ENCODE assay signal across 17 cellular contexts in the genomic region with DNA sequence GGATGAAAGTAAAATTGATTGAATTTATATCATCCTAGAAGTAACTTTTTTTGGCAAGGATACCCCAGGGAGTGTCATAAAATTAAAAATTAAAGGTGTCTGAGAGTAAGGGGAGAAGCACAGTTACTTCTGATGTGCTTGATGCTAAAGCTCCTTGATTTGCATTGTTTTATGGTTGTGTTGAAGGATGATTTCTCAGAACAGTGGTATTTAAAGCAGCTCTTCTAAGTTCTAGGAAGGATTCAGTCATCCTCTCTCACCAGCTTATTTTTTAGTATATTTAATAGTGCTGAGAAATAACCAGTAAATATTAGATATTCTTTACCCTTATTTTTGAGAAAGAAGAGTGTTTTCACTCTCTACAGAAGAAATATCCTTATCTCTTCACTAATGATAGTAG.
DNase-seq lines count a peak whose midpoint lies in the region; ATAC-seq and TF ChIP-seq lines count a peak whose summit lies in the region.
"Had no signal": no experiment of that assay in that cellular context is flagged by ENCODE, and none has a peak within 500 bp of the region (broad histone marks: within the 10 kb centered on the region; RNA-seq: fewer than 3 reads in every experiment).

No MANE protein-coding gene starts in this region.

- no peaks in the 10 kb centered on the region for H3K27me3 Mint-ChIP-seq in activated CD8-positive, alpha-beta T cell treated with anti-CD3 and anti-CD28 coated beads for 36 hours
- no peaks in the 10 kb centered on the region for H3K27me3 Mint-ChIP-seq in activated CD8-positive, alpha-beta T cell treated with anti-CD3 and anti-CD28 coated beads, Interleukin-2, amount 10 ng/mL, durations not matched to agents 7 days and 5 days (ENCODE audit: low read depth)
- H3K27me3 Mint-ChIP-seq: B cell; CD4-positive, alpha-beta T cell had no signal

- H3K4me1 ChIP-seq in adipocyte (ENCODE audit: control insufficient read depth, insufficient read depth, low read length) (peaks cover 23% of the 10 kb centered on the region), psoas muscle (peaks cover 41% of the 10 kb centered on the region)
- H3K4me1 ChIP-seq: A549, Caco-2 had no signal

- intact Hi-C loops in activated CD8-positive, alpha-beta T cell treated with anti-CD3 and anti-CD28 coated beads for 36 hours (cut with micrococcal nuclease): no loop called here
- intact Hi-C loops in psoas muscle (cut with DNase I): loop anchor here (5.0 to 10.0 kb wide), 3 partner anchors 93 to 608 kb away; a partner anchor contains a TSS

- no peak for TF ChIP-seq CTCF in activated CD8-positive, alpha-beta T cell treated with anti-CD3 and anti-CD28 coated beads for 36 hours (IDR thresholded peaks at IDR 0.05)
- TF ChIP-seq CTCF in psoas muscle (IDR thresholded peaks at IDR 0.05): no peak

- H3K27ac Mint-ChIP-seq in activated CD8-positive, alpha-beta T cell treated with anti-CD3 and anti-CD28 coated beads for 36 hours: peak overlapping the region; percentile 27
- no peak overlapping the region for H3K27ac Mint-ChIP-seq in activated CD8-positive, alpha-beta T cell treated with anti-CD3 and anti-CD28 coated beads, Interleukin-2, amount 10 ng/mL, durations not matched to agents 7 days and 5 days
- H3K27ac Mint-ChIP-seq: B cell; CD4-positive, alpha-beta T cell; CD8-positive, alpha-beta T cell had no signal

- H3K27ac ChIP-seq in psoas muscle: peak overlapping the region; percentile 93
- H3K27ac ChIP-seq: 22Rv1; A549; BLaER1 treated with 17β-estradiol and CSF1 and Interleukin-3, amounts not matched to agents 10 nM and 100 nM; C4-2B had no signal

- CTCF ChIA-PET in activated CD8-positive, alpha-beta T cell treated with anti-CD3 and anti-CD28 coated beads for 36 hours (lab: Charles Lee): interaction anchor here (1.0 kb wide), 1 partner anchor 309 kb away, joined by 4 read pairs; no protein-coding TSS in a partner anchor
- CTCF ChIA-PET in activated CD8-positive, alpha-beta T cell treated with anti-CD3 and anti-CD28 coated beads, Interleukin-2, amount 10 ng/mL, durations not matched to agents 7 days and 5 days (lab: Charles Lee): interaction anchor here (1.0 kb wide), 1 partner anchor 30 kb away, joined by 3 read pairs; no protein-coding TSS in a partner anchor

- no peak for DNase-seq in activated CD8-positive, alpha-beta T cell treated with anti-CD3 and anti-CD28 coated beads for 36 hours
- no peak for DNase-seq in activated CD8-positive, alpha-beta T cell treated with anti-CD3 and anti-CD28 coated beads, Interleukin-2, amount 10 ng/mL, durations not matched to agents 7 days and 5 days
- peak; percentile 14 for DNase-seq in adipocyte (ENCODE audit: low read depth)
- DNase-seq in psoas muscle: no peak
- no peak for DNase-seq in NCI-H2107 treated with DMSO at 0.1 percent for 48 hours (lab: John Stamatoyannopoulos, UW; ENCODE audit: unreplicated experiment)
- DNase-seq: AML-193; Caco-2; Calu3; CD4-positive, alpha-beta T cell; CD8-positive, alpha-beta T cell; DMS79 treated with DMSO at 0.1 percent for 48 hours; GF-D8 had no signal

- no peak overlapping the region for H3K4me3 Mint-ChIP-seq in activated CD8-positive, alpha-beta T cell treated with anti-CD3 and anti-CD28 coated beads for 36 hours
- no peak overlapping the region for H3K4me3 Mint-ChIP-seq in activated CD8-positive, alpha-beta T cell treated with anti-CD3 and anti-CD28 coated beads, Interleukin-2, amount 10 ng/mL, durations not matched to agents 7 days and 5 days
- H3K4me3 Mint-ChIP-seq: B cell; CD4-positive, alpha-beta T cell; CD8-positive, alpha-beta T cell had no signal

- POLR2A ChIA-PET in activated CD8-positive, alpha-beta T cell treated with anti-CD3 and anti-CD28 coated beads for 36 hours (lab: Charles Lee): no interaction called here
- POLR2A ChIA-PET in activated CD8-positive, alpha-beta T cell treated with anti-CD3 and anti-CD28 coated beads, Interleukin-2, amount 10 ng/mL, durations not matched to agents 7 days and 5 days (lab: Charles Lee): interaction anchor here (0.6 to 1.1 kb wide), 3 partner anchors 44 to 606 kb away, joined by 3 to 4 read pairs (median 4); a partner anchor contains a TSS

- H3K9me3 ChIP-seq in adipocyte (ENCODE audit: control insufficient read depth, low read length) (no peaks in the 10 kb centered on the region), psoas muscle (no peaks in the 10 kb centered on the region)
- H3K9me3 ChIP-seq: A549, Caco-2 had no signal

- H3K9me3 Mint-ChIP-seq in activated CD8-positive, alpha-beta T cell treated with anti-CD3 and anti-CD28 coated beads for 36 hours: no peaks in the 10 kb centered on the region
- peaks cover 16% of the 10 kb centered on the region for H3K9me3 Mint-ChIP-seq in activated CD8-positive, alpha-beta T cell treated with anti-CD3 and anti-CD28 coated beads, Interleukin-2, amount 10 ng/mL, durations not matched to agents 7 days and 5 days (ENCODE audit: insufficient read depth)
- H3K9me3 Mint-ChIP-seq: CD4-positive, alpha-beta T cell; CD8-positive, alpha-beta T cell had no signal

- no peak overlapping the region for H3K9ac ChIP-seq in adipocyte (ENCODE audit: low read length)
- H3K9ac ChIP-seq: BLaER1 treated with 17β-estradiol and CSF1 and Interleukin-3, amounts not matched to agents 10 nM and 100 nM had no signal

- H3K4me3 ChIP-seq in adipocyte (ENCODE audit: low read length) (no peak overlapping the region), psoas muscle (no peak overlapping the region)
- H3K4me3 ChIP-seq: A549; BLaER1 treated with 17β-estradiol and CSF1 and Interleukin-3, amounts not matched to agents 10 nM and 100 nM had no signal

- peaks cover 2% of the 10 kb centered on the region for H3K36me3 Mint-ChIP-seq in activated CD8-positive, alpha-beta T cell treated with anti-CD3 and anti-CD28 coated beads for 36 hours (ENCODE audit: low read depth)
- H3K36me3 Mint-ChIP-seq in activated CD8-positive, alpha-beta T cell treated with anti-CD3 and anti-CD28 coated beads, Interleukin-2, amount 10 ng/mL, durations not matched to agents 7 days and 5 days (ENCODE audit: low read depth): peaks cover 7% of the 10 kb centered on the region

- no peaks in the 10 kb centered on the region for H3K27me3 ChIP-seq in adipocyte (replicated peaks; ENCODE audit: control insufficient read depth, insufficient read depth, low read length)
- H3K27me3 ChIP-seq in psoas muscle (ENCODE audit: insufficient read depth in 3 of 3, low read length in 2 of 3): no peaks in the 10 kb centered on the region
- H3K27me3 ChIP-seq: BLaER1 treated with 17β-estradiol and CSF1 and Interleukin-3, amounts not matched to agents 10 nM and 100 nM had no signal

- H3K4me1 Mint-ChIP-seq in activated CD8-positive, alpha-beta T cell treated with anti-CD3 and anti-CD28 coated beads for 36 hours (ENCODE audit: low read depth): peaks cover 27% of the 10 kb centered on the region
- peaks cover 27% of the 10 kb centered on the region for H3K4me1 Mint-ChIP-seq in activated CD8-positive, alpha-beta T cell treated with anti-CD3 and anti-CD28 coated beads, Interleukin-2, amount 10 ng/mL, durations not matched to agents 7 days and 5 days (ENCODE audit: low read depth)

- peak; percentile 56 for ATAC-seq in activated CD8-positive, alpha-beta T cell treated with anti-CD3 and anti-CD28 coated beads for 36 hours
- ATAC-seq in activated CD8-positive, alpha-beta T cell treated with anti-CD3 and anti-CD28 coated beads, Interleukin-2, amount 10 ng/mL, durations not matched to agents 7 days and 5 days: no peak
- no peak for ATAC-seq in psoas muscle
- ATAC-seq: A549; CD8-positive, alpha-beta T cell had no signal

- H3K36me3 ChIP-seq in adipocyte (ENCODE audit: control insufficient read depth, insufficient read depth, low read length, severe bottlenecking) (no peaks in the 10 kb centered on the region), psoas muscle (ENCODE audit: insufficient read depth in 1 of 2, low read depth in 1 of 2) (no peaks in the 10 kb centered on the region)
